Comparison of ENCODE assay signal across 1 cellular context in the genomic region with DNA sequence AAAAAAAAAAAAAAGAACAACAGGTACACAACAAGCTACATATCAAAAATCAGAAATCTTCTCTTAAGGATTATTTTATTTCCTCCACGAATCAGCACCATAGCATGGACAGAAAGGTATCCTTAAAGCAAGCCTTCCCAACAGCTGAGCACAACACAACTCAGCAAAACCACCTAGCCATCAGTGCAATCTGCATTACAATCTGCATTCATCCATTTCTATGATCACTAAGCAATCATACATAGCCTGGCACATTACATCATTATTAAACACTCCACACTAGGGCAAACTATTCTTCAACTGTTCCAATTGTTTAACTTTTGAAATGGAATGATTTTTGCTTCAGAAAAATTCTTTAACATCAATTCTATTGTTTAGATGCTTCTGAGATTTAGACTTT.
TF ChIP-seq lines count a peak whose summit lies in the region.

No MANE protein-coding gene starts in this region.

TF ChIP-seq in HepG2, 621 proteins besides CTCF, POLR2A, EP300 and RAD21 (continued from another document):
- TF ChIP-seq, protein P1, sequence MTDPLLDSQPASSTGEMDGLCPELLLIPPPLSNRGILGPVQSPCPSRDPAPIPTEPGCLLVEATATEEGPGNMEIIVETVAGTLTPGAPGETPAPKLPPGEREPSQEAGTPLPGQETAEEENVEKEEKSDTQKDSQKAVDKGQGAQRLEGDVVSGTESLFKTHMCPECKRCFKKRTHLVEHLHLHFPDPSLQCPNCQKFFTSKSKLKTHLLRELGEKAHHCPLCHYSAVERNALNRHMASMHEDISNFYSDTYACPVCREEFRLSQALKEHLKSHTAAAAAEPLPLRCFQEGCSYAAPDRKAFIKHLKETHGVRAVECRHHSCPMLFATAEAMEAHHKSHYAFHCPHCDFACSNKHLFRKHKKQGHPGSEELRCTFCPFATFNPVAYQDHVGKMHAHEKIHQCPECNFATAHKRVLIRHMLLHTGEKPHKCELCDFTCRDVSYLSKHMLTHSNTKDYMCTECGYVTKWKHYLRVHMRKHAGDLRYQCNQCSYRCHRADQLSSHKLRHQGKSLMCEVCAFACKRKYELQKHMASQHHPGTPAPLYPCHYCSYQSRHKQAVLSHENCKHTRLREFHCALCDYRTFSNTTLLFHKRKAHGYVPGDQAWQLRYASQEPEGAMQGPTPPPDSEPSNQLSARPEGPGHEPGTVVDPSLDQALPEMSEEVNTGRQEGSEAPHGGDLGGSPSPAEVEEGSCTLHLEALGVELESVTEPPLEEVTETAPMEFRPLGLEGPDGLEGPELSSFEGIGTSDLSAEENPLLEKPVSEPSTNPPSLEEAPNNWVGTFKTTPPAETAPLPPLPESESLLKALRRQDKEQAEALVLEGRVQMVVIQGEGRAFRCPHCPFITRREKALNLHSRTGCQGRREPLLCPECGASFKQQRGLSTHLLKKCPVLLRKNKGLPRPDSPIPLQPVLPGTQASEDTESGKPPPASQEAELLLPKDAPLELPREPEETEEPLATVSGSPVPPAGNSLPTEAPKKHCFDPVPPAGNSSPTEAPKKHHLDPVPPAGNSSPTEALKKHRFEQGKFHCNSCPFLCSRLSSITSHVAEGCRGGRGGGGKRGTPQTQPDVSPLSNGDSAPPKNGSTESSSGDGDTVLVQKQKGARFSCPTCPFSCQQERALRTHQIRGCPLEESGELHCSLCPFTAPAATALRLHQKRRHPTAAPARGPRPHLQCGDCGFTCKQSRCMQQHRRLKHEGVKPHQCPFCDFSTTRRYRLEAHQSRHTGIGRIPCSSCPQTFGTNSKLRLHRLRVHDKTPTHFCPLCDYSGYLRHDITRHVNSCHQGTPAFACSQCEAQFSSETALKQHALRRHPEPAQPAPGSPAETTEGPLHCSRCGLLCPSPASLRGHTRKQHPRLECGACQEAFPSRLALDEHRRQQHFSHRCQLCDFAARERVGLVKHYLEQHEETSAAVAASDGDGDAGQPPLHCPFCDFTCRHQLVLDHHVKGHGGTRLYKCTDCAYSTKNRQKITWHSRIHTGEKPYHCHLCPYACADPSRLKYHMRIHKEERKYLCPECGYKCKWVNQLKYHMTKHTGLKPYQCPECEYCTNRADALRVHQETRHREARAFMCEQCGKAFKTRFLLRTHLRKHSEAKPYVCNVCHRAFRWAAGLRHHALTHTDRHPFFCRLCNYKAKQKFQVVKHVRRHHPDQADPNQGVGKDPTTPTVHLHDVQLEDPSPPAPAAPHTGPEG (CRISPR knock-in tag; IDR thresholded peaks at IDR 0.05) = no peak
